Comparison of ENCODE assay signal across 8 cellular contexts in the genomic region with DNA sequence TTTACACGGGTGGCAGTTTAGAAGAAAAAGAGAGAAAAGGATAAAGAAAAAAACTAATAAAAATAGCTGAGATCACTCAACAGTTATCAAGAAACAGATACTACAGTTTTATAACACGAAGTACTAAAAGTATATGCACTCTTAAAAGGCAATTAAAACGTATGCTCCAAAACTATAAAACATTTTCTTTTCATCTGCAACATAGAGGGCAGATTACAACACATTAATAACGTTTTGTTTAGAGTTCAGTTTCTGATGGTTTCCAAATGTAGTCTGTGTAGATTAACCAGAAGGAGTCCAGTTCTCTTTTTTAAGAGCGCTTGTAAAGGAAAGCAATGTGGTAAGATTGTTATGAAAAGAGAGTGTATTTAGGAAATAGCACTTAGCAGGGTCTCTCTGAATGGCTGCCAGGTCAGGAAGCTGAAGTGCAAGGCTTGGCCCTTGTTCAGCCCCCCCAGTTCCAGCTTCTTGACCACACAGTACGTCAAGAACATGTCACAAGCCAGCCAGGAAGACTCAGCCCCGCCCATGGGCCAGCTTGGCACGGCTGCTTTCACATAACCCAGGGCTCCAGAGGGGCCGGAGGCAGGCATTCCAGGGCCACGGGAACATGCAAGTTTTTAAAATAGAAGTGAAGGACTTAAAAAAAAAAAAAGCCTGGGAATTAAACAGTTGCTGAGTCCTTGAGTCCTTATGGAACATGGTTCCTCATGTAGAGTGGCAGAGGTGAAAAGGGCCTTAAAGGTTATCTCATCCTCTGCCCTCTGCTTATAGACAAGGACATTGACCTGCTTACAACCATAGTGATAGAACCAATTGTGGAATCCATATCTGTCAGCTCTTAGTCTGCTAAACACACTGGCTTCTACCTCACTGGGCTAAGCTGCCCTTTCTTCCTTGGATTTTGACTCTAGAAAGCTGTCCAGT.
DNase-seq lines count a peak whose midpoint lies in the region; ATAC-seq and TF ChIP-seq lines count a peak whose summit lies in the region.

No MANE protein-coding gene starts in this region.

- H3K27me3 ChIP-seq in BLaER1 = no peaks in the 10 kb centered on the region
- H3K27me3 ChIP-seq in RWPE2 (ENCODE audit: insufficient read depth, poor library complexity, severe bottlenecking) = no peaks in the 10 kb centered on the region

- no peaks in the 10 kb centered on the region for H3K36me3 ChIP-seq in BLaER1
- H3K36me3 ChIP-seq in RWPE2 (ENCODE audit: low read depth) = no peaks in the 10 kb centered on the region

- H3K9ac ChIP-seq in BLaER1 = 0 out of 2 replicates have a peak overlapping the region, but pooled peaks have one; percentile 26

- peaks cover 31% of the 10 kb centered on the region for H3K4me1 ChIP-seq in BLaER1
- peaks cover 20% of the 10 kb centered on the region for H3K4me1 ChIP-seq in RWPE2 (ENCODE audit: insufficient read depth, poor library complexity, severe bottlenecking)

- ATAC-seq in RWPE2 (ENCODE audit: low read depth) = no peak
- ATAC-seq in HG03039 (IDR thresholded peaks at IDR 0.05; ENCODE audit: unreplicated experiment) = no peak

- intact Hi-C loops in posterior cingulate gyrus (cut with DNase I) = no loop called here

- no peak for DNase-seq in RWPE2 (ENCODE audit: low spot score)
- peak; percentile 95 for DNase-seq in fibroblast of the conjunctiva (ENCODE audit: low read depth)
- peak; percentile 16 to 91 (median 39) for DNase-seq in posterior cingulate gyrus
- no peak for DNase-seq in cortex of kidney (lab: John Stamatoyannopoulos, UW)
- no peak for DNase-seq in GM10266 (ENCODE audit: extremely low spot score)
- DNase-seq in cerebellar nuclear complex (lab: John Stamatoyannopoulos, UW) = no peak

- no peaks in the 10 kb centered on the region for H3K9me3 ChIP-seq in BLaER1
- no peaks in the 10 kb centered on the region for H3K9me3 ChIP-seq in RWPE2 (ENCODE audit: severe bottlenecking)

- TF ChIP-seq CTCF in RWPE2 (IDR thresholded peaks at IDR 0.05; ENCODE audit: poor library complexity, severe bottlenecking) (no peak), GM10266 (IDR thresholded peaks at IDR 0.05; ENCODE audit: control insufficient read depth, insufficient read depth, low read depth, missing control alignments) (no peak)

- H3K27ac ChIP-seq in BLaER1 (peak overlapping the region; percentile 29; the same call in 1 of the 2 replicates), RWPE2 (ENCODE audit: poor library complexity, severe bottlenecking) (peak overlapping the region; percentile 45)

- H3K4me2 ChIP-seq in BLaER1 = peak overlapping the region; percentile 75

- no peak overlapping the region for H3K4me3 ChIP-seq in BLaER1
- H3K4me3 ChIP-seq in RWPE2 (ENCODE audit: severe bottlenecking) = no peak overlapping the region

- H4K20me1 ChIP-seq in BLaER1 = no peaks in the 10 kb centered on the region

Comparison
In these comparisons a context has a peak if more than half of its experiments do, and no peak if none do; other contexts are left out.
1. DNase-seq: peak in fibroblast of the conjunctiva (single experiment) and posterior cingulate gyrus (10 of 10); none in RWPE2 (single experiment), cortex of kidney (single experiment), GM10266 (single experiment) and cerebellar nuclear complex (0 of 2).